In the genomic region with DNA sequence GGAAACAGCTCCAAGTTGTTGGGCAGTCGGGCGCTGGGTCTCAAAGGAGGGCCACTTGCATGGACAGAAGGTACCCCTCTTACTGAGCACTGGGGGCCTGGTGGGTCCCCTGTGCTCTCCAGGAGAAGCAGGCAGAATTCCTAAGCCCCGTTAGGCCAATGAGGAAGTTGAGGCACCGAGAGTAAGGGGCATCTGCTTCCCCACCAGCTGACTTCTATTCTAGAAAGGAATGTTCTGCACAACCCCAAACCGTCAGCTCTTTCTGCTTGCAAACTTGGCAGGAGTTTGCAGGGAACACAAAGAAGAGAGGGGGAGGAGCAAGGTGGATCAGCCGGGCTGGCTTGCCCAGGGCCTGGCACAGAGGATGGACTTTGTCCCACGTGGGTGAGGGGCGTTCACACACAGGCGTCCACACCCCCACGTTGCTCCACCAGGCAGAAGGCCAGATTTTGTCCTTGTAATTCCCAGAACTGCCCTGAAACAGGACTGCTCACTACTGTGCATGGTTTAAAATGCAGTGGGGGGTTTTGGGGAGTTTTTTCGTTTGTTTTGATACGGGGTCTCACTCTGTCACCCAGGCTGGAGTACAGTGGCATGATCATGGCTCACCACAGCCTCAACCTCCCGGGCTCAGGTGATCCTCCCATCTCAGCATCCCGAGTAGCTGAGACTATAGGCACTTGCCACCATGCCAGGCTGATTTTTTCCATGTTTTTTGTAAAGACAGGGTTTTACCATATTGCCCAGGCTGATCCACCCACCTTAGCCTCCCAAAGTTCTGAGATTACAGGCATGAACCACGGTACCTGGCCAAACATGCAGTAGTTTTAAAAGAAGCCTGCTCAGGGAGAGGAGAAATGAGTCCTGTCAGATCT, we compare ENCODE assay signal across 1 cellular context.
TF ChIP-seq lines count a peak whose summit lies in the region.

No MANE protein-coding gene starts in this region.

TF ChIP-seq in H1, 55 proteins besides CTCF, POLR2A, EP300 and RAD21:
- TF ChIP-seq NANOG (IDR thresholded peaks at IDR 0.05; ENCODE audit: insufficient read depth, low read depth, low read length, poor library complexity, severe bottlenecking) (no peak), TBP (IDR thresholded peaks at IDR 0.05; ENCODE audit: low read depth, low read length) (no peak), CBX5 (IDR thresholded peaks at IDR 0.05; ENCODE audit: low read depth, low read length) (no peak), SRF (IDR thresholded peaks at IDR 0.05; ENCODE audit: low read depth, low read length) (no peak)
- TF ChIP-seq, protein P1, sequence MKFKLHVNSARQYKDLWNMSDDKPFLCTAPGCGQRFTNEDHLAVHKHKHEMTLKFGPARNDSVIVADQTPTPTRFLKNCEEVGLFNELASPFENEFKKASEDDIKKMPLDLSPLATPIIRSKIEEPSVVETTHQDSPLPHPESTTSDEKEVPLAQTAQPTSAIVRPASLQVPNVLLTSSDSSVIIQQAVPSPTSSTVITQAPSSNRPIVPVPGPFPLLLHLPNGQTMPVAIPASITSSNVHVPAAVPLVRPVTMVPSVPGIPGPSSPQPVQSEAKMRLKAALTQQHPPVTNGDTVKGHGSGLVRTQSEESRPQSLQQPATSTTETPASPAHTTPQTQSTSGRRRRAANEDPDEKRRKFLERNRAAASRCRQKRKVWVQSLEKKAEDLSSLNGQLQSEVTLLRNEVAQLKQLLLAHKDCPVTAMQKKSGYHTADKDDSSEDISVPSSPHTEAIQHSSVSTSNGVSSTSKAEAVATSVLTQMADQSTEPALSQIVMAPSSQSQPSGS (IDR thresholded peaks at IDR 0.05; ENCODE audit: low read length): no peak
